12 cellular contexts compared by ENCODE assay signal in the genomic region with DNA sequence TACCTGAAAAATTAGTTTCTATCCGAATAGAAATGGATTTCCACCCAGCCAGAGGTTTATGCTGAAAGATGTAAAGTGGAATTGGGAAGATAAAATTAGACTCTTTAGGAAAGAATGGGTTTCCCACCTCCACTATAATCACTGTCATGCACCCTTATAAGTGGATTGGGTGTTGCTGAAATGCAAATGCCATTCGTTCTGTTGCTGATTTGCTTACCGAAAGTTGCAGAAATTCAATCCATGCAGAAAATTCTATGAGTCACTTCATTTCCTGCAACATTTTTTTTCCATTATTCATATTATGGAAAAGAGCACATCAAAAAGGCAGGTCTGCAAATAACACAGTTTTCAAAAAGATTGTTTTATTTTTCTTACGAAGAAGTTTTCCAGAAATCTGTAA.
A peak's percentile ranks its signal among the peaks of the same experiment; 100 is the strongest.
DNase-seq lines count a peak whose midpoint lies in the region; ATAC-seq, FAIRE-seq and TF ChIP-seq lines count a peak whose summit lies in the region.
"Had no signal": no experiment of that assay in that cellular context is flagged by ENCODE, and none has a peak within 500 bp of the region (broad histone marks: within the 10 kb centered on the region; RNA-seq: fewer than 3 reads in every experiment).

No MANE protein-coding gene starts in this region.

- no peaks in the 10 kb centered on the region; the same call in 1 of the 2 replicates for H4K20me1 ChIP-seq in IMR-90 (ENCODE audit: insufficient read depth, low read length)

- H3K9ac ChIP-seq in IMR-90 (ENCODE audit: low read depth, low read length) = no peak overlapping the region
- peak overlapping the region; percentile 29 for H3K9ac ChIP-seq in mesenchymal stem cell (ENCODE audit: low read length)

- no peak overlapping the region for H2BK12ac ChIP-seq in mesenchymal stem cell (ENCODE audit: low read length in 2 of 2)

- TF ChIP-seq POLR2A in IMR-90 (IDR thresholded peaks at IDR 0.05; ENCODE audit: low read depth, low read length) = no peak

- peaks cover 13 to 35% of the 10 kb centered on the region in 2 experiments; a peak in 3 of 4 replicates for H3K79me1 ChIP-seq in IMR-90 (ENCODE audit: low read depth in 1 of 2, low read length in 2 of 2)
- peaks cover 38% of the 10 kb centered on the region for H3K79me1 ChIP-seq in mesenchymal stem cell (replicated peaks; ENCODE audit: low read length, poor library complexity, severe bottlenecking)

- no peak overlapping the region; the same call in 1 of the 2 replicates for H4K5ac ChIP-seq in IMR-90 (ENCODE audit: low read depth, low read length)

- H3K9me1 ChIP-seq in IMR-90 (ENCODE audit: insufficient read depth, low read length) = peaks cover 8% of the 10 kb centered on the region

- peaks cover 8% of the 10 kb centered on the region for H3K9me3 Mint-ChIP-seq in activated CD8-positive, alpha-beta T cell treated with anti-CD3 and anti-CD28 coated beads, Interleukin-2, amount 10 ng/mL, durations not matched to agents 7 days and 5 days (ENCODE audit: insufficient read depth)

- no peaks in the 10 kb centered on the region for H3K36me3 Mint-ChIP-seq in activated CD8-positive, alpha-beta T cell treated with anti-CD3 and anti-CD28 coated beads, Interleukin-2, amount 10 ng/mL, durations not matched to agents 7 days and 5 days (ENCODE audit: low read depth)

- TF ChIP-seq CTCF in AG04449 (IDR thresholded peaks at IDR 0.05; ENCODE audit: insufficient read depth, low read length, missing control alignments) (no peak), IMR-90 (conservative IDR thresholded peaks at IDR 0.05; ENCODE audit: low read depth, low read length) (no peak), bronchial epithelial cell (IDR thresholded peaks at IDR 0.05; ENCODE audit: insufficient read depth, low read length, severe bottlenecking) (no peak)

- H2BK5ac ChIP-seq in IMR-90 (ENCODE audit: low read depth, low read length, poor library complexity, severe bottlenecking) = peak overlapping the region; percentile 73
- no peak overlapping the region for H2BK5ac ChIP-seq in mesenchymal stem cell (ENCODE audit: low read depth, low read length, poor library complexity, severe bottlenecking)

- H3K27ac ChIP-seq in IMR-90 (ENCODE audit: insufficient read depth, low read length) = no peak overlapping the region
- peak overlapping the region; percentile 71 for H3K27ac ChIP-seq in mesenchymal stem cell (ENCODE audit: low read length, poor library complexity, severe bottlenecking)

- H3K27me3 ChIP-seq in IMR-90 (ENCODE audit: control insufficient read depth, insufficient read depth, low read length) (no peaks in the 10 kb centered on the region), bronchial epithelial cell (ENCODE audit: control insufficient read depth, insufficient read depth, low read length) (no peaks in the 10 kb centered on the region), mesenchymal stem cell (ENCODE audit: control insufficient read depth in 1 of 2, insufficient read depth in 1 of 2, low read length in 2 of 2) (no peaks in the 10 kb centered on the region)
- H3K27me3 ChIP-seq: pancreas had no signal

- H3K4me3 ChIP-seq in AG04449 (ENCODE audit: low read depth, low read length) (peak overlapping the region; percentile 26), IMR-90 (ENCODE audit: insufficient read depth, low read depth, low read length) (no peak overlapping the region), bronchial epithelial cell (ENCODE audit: low read depth, low read length) (no peak overlapping the region), mesenchymal stem cell (ENCODE audit: insufficient read depth in 1 of 2, low read depth in 1 of 2, low read length in 2 of 2) (peak overlapping the region in 1 of 2 experiments; percentile 22)
- H3K4me3 ChIP-seq: pancreas had no signal

- DNase-seq in AG04449 (ENCODE audit: low read depth, low spot score) (no peak), IMR-90 (peak; percentile 68), bronchial epithelial cell (ENCODE audit: low read depth) (peak; percentile 84), mesenchymal stem cell (peak; percentile 47), GDM1 (lab: John Stamatoyannopoulos, UW) (no peak), hepatic stellate cell (ENCODE audit: low spot score) (no peak), amygdala (lab: John Stamatoyannopoulos, UW) (no peak)
- DNase-seq in activated CD8-positive, alpha-beta T cell treated with anti-CD3 and anti-CD28 coated beads, Interleukin-2, amount 10 ng/mL, durations not matched to agents 7 days and 5 days = no peak
- DNase-seq: NCI-H187 treated with DMSO at 0.1 percent for 48 hours, pancreas had no signal

- no peaks in the 10 kb centered on the region for H3K4me1 Mint-ChIP-seq in activated CD8-positive, alpha-beta T cell treated with anti-CD3 and anti-CD28 coated beads, Interleukin-2, amount 10 ng/mL, durations not matched to agents 7 days and 5 days (ENCODE audit: low read depth)

- H2AK5ac ChIP-seq in IMR-90 (ENCODE audit: low read depth, low read length) = no peak overlapping the region
- no peak overlapping the region for H2AK5ac ChIP-seq in mesenchymal stem cell (ENCODE audit: low read length, severe bottlenecking)

- BruUV-seq in IMR-90 (replicated peaks; lab: Mats Ljungman, UMichigan) = no TSS peak

- H3K56ac ChIP-seq in IMR-90 (ENCODE audit: extremely low read depth, insufficient read depth, low read length) = peak overlapping the region; percentile 4; the same call in 1 of the 2 replicates

- H4K91ac ChIP-seq in IMR-90 (ENCODE audit: insufficient read depth, low read depth, low read length) (no peak overlapping the region), mesenchymal stem cell (ENCODE audit: low read length) (no peak overlapping the region)

- H3K4me1 ChIP-seq in IMR-90 (ENCODE audit: control insufficient read depth, insufficient read depth, low read length) (peaks cover 16% of the 10 kb centered on the region), mesenchymal stem cell (ENCODE audit: control insufficient read depth, insufficient read depth, low read depth, low read length) (peaks cover 3% of the 10 kb centered on the region)

- H3K4ac ChIP-seq in IMR-90 (ENCODE audit: low read depth, low read length) (no peak overlapping the region), mesenchymal stem cell (ENCODE audit: low read depth in 1 of 2, low read length in 2 of 2) (no peak overlapping the region)

- no peak overlapping the region for H2BK15ac ChIP-seq in IMR-90 (ENCODE audit: low read depth, low read length)
- no peak overlapping the region for H2BK15ac ChIP-seq in mesenchymal stem cell (ENCODE audit: low read depth, poor library complexity, severe bottlenecking)

- H3K14ac ChIP-seq in IMR-90 (replicated peaks; ENCODE audit: low read depth, low read length) (no peak overlapping the region), mesenchymal stem cell (ENCODE audit: low read length in 2 of 2) (no peak overlapping the region)

- intact Hi-C loops in IMR-90 (cut with micrococcal nuclease) = no loop called here

- H3K18ac ChIP-seq in IMR-90 (ENCODE audit: low read depth, low read length) (0 out of 2 replicates have a peak overlapping the region, but pooled peaks have one; percentile 7), mesenchymal stem cell (ENCODE audit: low read depth in 1 of 2, low read length in 2 of 2) (no peak overlapping the region)

- H3K36me3 ChIP-seq in IMR-90 (ENCODE audit: control insufficient read depth, insufficient read depth, low read length) = no peaks in the 10 kb centered on the region
- H3K36me3 ChIP-seq in bronchial epithelial cell (ENCODE audit: control insufficient read depth, insufficient read depth, low read length) = no peaks in the 10 kb centered on the region
- no peaks in the 10 kb centered on the region for H3K36me3 ChIP-seq in mesenchymal stem cell (ENCODE audit: control insufficient read depth in 1 of 2, insufficient read depth in 2 of 2, low read depth in 1 of 2, low read length in 2 of 2)
- H3K36me3 ChIP-seq: pancreas had no signal

- H2AFZ ChIP-seq in IMR-90 (replicated peaks; ENCODE audit: low read length, poor library complexity) = no peak overlapping the region
- H2AFZ ChIP-seq in mesenchymal stem cell (ENCODE audit: low read depth, low read length) = no peak overlapping the region

- ATAC-seq in IMR-90 (ENCODE audit: low read depth) = peak; percentile 42
- no peak for ATAC-seq in activated CD8-positive, alpha-beta T cell treated with anti-CD3 and anti-CD28 coated beads, Interleukin-2, amount 10 ng/mL, durations not matched to agents 7 days and 5 days

- H4K8ac ChIP-seq in IMR-90 (ENCODE audit: low read depth in 2 of 2, low read length in 2 of 2) (no peak overlapping the region), mesenchymal stem cell (ENCODE audit: low read length) (no peak overlapping the region)

- peaks cover 7% of the 10 kb centered on the region for H3K27me3 Mint-ChIP-seq in activated CD8-positive, alpha-beta T cell treated with anti-CD3 and anti-CD28 coated beads, Interleukin-2, amount 10 ng/mL, durations not matched to agents 7 days and 5 days (ENCODE audit: low read depth)
- H3K27me3 Mint-ChIP-seq: dendritic cell treated with granulocyte-macrophage colony-stimulating factor and Interleukin-4, amounts not matched to agents 40 ng/mL and 50 ng/mL, for 4 days had no signal

- no peak overlapping the region for H2BK120ac ChIP-seq in IMR-90 (ENCODE audit: low read depth, low read length)
- no peak overlapping the region for H2BK120ac ChIP-seq in mesenchymal stem cell (ENCODE audit: low read depth, low read length)

- dilution Hi-C loops in IMR-90 (cut with HindIII; ENCODE audit: low sequenced_read_pairs, unreplicated experiment) = no loop called here

- H3K4me3 Mint-ChIP-seq in activated CD8-positive, alpha-beta T cell treated with anti-CD3 and anti-CD28 coated beads, Interleukin-2, amount 10 ng/mL, durations not matched to agents 7 days and 5 days = no peak overlapping the region
- H3K4me3 Mint-ChIP-seq: dendritic cell treated with granulocyte-macrophage colony-stimulating factor and Interleukin-4, amounts not matched to agents 40 ng/mL and 50 ng/mL, for 4 days had no signal

- no peak overlapping the region for H2AK9ac ChIP-seq in IMR-90 (replicated peaks; ENCODE audit: low read depth, low read length, poor library complexity)

- no peak overlapping the region for H3K27ac Mint-ChIP-seq in activated CD8-positive, alpha-beta T cell treated with anti-CD3 and anti-CD28 coated beads, Interleukin-2, amount 10 ng/mL, durations not matched to agents 7 days and 5 days
- H3K27ac Mint-ChIP-seq: dendritic cell treated with granulocyte-macrophage colony-stimulating factor and Interleukin-4, amounts not matched to agents 40 ng/mL and 50 ng/mL, for 4 days had no signal

- no peak for FAIRE-seq in bronchial epithelial cell (lab: Jason Lieb, UNC)
- FAIRE-seq: GM18507, pancreas had no signal

- CTCF ChIA-PET in AG04449 (lab: Yijun Ruan, JAX) = interaction anchor here (1.6 to 2.3 kb wide), 2 partner anchors 187 to 249 kb away, joined by 4 to 8 read pairs; no protein-coding TSS in a partner anchor
- CTCF ChIA-PET in IMR-90 (lab: Yijun Ruan, JAX) = no interaction called here
- CTCF ChIA-PET in activated CD8-positive, alpha-beta T cell treated with anti-CD3 and anti-CD28 coated beads, Interleukin-2, amount 10 ng/mL, durations not matched to agents 7 days and 5 days (lab: Charles Lee) = no interaction called here

- no peak overlapping the region for H3K23ac ChIP-seq in IMR-90 (ENCODE audit: low read depth, low read length)
- H3K23ac ChIP-seq in mesenchymal stem cell (ENCODE audit: low read length in 2 of 2) = no peak overlapping the region

- POLR2A ChIA-PET in AG04449 (lab: Yijun Ruan, JAX) (no interaction called here), IMR-90 (lab: Charles Lee; ENCODE audit: unreplicated experiment) (no interaction called here)
- POLR2A ChIA-PET in activated CD8-positive, alpha-beta T cell treated with anti-CD3 and anti-CD28 coated beads, Interleukin-2, amount 10 ng/mL, durations not matched to agents 7 days and 5 days (lab: Charles Lee) = no interaction called here

- WGBS in IMR-90 (ENCODE audit: extremely low coverage in 2 of 2, insufficient read length in 1 of 2), 2 experiments = no CpG with 5 or more reads among the region's 4 CpGs
- no CpG with 5 or more reads among the region's 4 CpGs for WGBS in mesenchymal stem cell

- TF ChIP-seq RAD21 in IMR-90 (IDR thresholded peaks at IDR 0.05; ENCODE audit: low read length) = no peak

- no peak overlapping the region; the same call in 1 of the 2 replicates for H2BK20ac ChIP-seq in IMR-90 (ENCODE audit: low read depth, low read length)

- peak overlapping the region; percentile 89; the same call in 1 of the 2 replicates for H3K4me2 ChIP-seq in IMR-90 (ENCODE audit: low read depth, low read length)
- no peak overlapping the region for H3K4me2 ChIP-seq in mesenchymal stem cell (ENCODE audit: low read length, poor library complexity, severe bottlenecking)

- in situ Hi-C loops in IMR-90 (cut with MboI; ENCODE audit: low sequenced_read_pairs) = no loop called here

- peaks cover 3% of the 10 kb centered on the region; the same call in 1 of the 2 replicates for H3K9me3 ChIP-seq in IMR-90 (ENCODE audit: control insufficient read depth, insufficient read depth, low read length)
- no peaks in the 10 kb centered on the region for H3K9me3 ChIP-seq in mesenchymal stem cell (ENCODE audit: control insufficient read depth, low read length)
- H3K9me3 ChIP-seq: pancreas had no signal

Comparison
In these comparisons a context has a peak if more than half of its experiments do, and no peak if none do; other contexts are left out.
1. DNase-seq: peak in IMR-90 (single experiment), bronchial epithelial cell (single experiment) and mesenchymal stem cell (single experiment); none in AG04449 (single experiment), activated CD8-positive, alpha-beta T cell treated with anti-CD3 and anti-CD28 coated beads, Interleukin-2, amount 10 ng/mL, durations not matched to agents 7 days and 5 days (single experiment), GDM1 (single experiment), hepatic stellate cell (single experiment) and amygdala (0 of 56).